10 cellular contexts compared by ENCODE assay signal in genomic region chr14:105089746-105090492, GRCh38. TPM values are rescaled to one million over a fixed set of nuclear protein-coding genes. Genes with fewer than 3 reads are reported as not detected.
DNase-seq lines count a peak whose midpoint lies in the region; ATAC-seq and TF ChIP-seq lines count a peak whose summit lies in the region.
"Had no signal": no experiment of that assay in that cellular context is flagged by ENCODE, and none has a peak within 500 bp of the region (broad histone marks: within the 10 kb centered on the region; RNA-seq: fewer than 3 reads in every experiment).

No MANE protein-coding gene starts in this region.

- H3K27ac Mint-ChIP-seq in T-helper 17 cell: no peak overlapping the region
- H3K27ac Mint-ChIP-seq in activated T-helper 1 cell treated with anti-CD3 and anti-CD28 coated beads, Interleukin-12 subunit alpha, Interleukin-12 subunit beta, Interleukin-2, Interleukin-4 antibody, amounts not matched to agents 30 ng/mL and 10 ng/mL and 1 ng/mL, durations not matched to agents 14 hours and 24 hours and 36 hours: no peak overlapping the region
- H3K27ac Mint-ChIP-seq: activated T-cell treated with anti-CD3 and anti-CD28 coated beads, Interleukin-2, amount 50 U/mL, for 72 hours had no signal

- no peak overlapping the region for H3K9ac ChIP-seq in muscle layer of colon (ENCODE audit: low read length)

- H3K4me1 ChIP-seq in heart left ventricle: peaks cover 15 to 71% (median 53%) of the 10 kb centered on the region in 12 donors
- H3K4me1 ChIP-seq in right atrium auricular region: peaks cover 0 to 68% of the 10 kb centered on the region in 2 donors
- H3K4me1 ChIP-seq in muscle layer of colon (ENCODE audit: insufficient read depth, low read length): peaks cover 43% of the 10 kb centered on the region
- peaks cover 54% of the 10 kb centered on the region for H3K4me1 ChIP-seq in upper lobe of right lung

- H3K36me3 ChIP-seq in heart left ventricle: no peaks in the 10 kb centered on the region
- no peaks in the 10 kb centered on the region for H3K36me3 ChIP-seq in right atrium auricular region
- H3K36me3 ChIP-seq in muscle layer of colon (ENCODE audit: insufficient read depth, low read length): no peaks in the 10 kb centered on the region
- H3K36me3 ChIP-seq in upper lobe of right lung: no peaks in the 10 kb centered on the region

- peaks cover 0 to 11% (median 0%) of the 10 kb centered on the region in 9 donors for H3K27me3 ChIP-seq in heart left ventricle
- H3K27me3 ChIP-seq in right atrium auricular region: no peaks in the 10 kb centered on the region
- H3K27me3 ChIP-seq in muscle layer of colon (ENCODE audit: control insufficient read depth in 1 of 2, insufficient read depth in 2 of 2, low read length in 2 of 2): no peaks in the 10 kb centered on the region
- no peaks in the 10 kb centered on the region for H3K27me3 ChIP-seq in upper lobe of right lung

- H3K27ac ChIP-seq in heart left ventricle: peak overlapping the region in 9 of 12 donors; percentile 53 to 95 (median 83)
- no peak overlapping the region for H3K27ac ChIP-seq in right atrium auricular region
- peak overlapping the region; percentile 24 for H3K27ac ChIP-seq in muscle layer of colon (ENCODE audit: low read depth, low read length)
- H3K27ac ChIP-seq in upper lobe of right lung: no peak overlapping the region

- H3K9me3 Mint-ChIP-seq in activated T-helper 1 cell treated with anti-CD3 and anti-CD28 coated beads, Interleukin-12 subunit alpha, Interleukin-12 subunit beta, Interleukin-2, Interleukin-4 antibody, amounts not matched to agents 30 ng/mL and 10 ng/mL and 1 ng/mL, durations not matched to agents 14 hours and 24 hours and 36 hours: no peaks in the 10 kb centered on the region
- H3K9me3 Mint-ChIP-seq: activated T-cell treated with anti-CD3 and anti-CD28 coated beads, Interleukin-2, amount 50 U/mL, for 72 hours had no signal

- no peaks in the 10 kb centered on the region for H3K27me3 Mint-ChIP-seq in T-helper 17 cell
- peaks cover 8% of the 10 kb centered on the region for H3K27me3 Mint-ChIP-seq in activated T-helper 1 cell treated with anti-CD3 and anti-CD28 coated beads, Interleukin-12 subunit alpha, Interleukin-12 subunit beta, Interleukin-2, Interleukin-4 antibody, amounts not matched to agents 30 ng/mL and 10 ng/mL and 1 ng/mL, durations not matched to agents 14 hours and 24 hours and 36 hours (ENCODE audit: insufficient read depth)

- peak overlapping the region; percentile 56 for H3K4me3 Mint-ChIP-seq in T-helper 17 cell
- no peak overlapping the region for H3K4me3 Mint-ChIP-seq in activated T-helper 1 cell treated with anti-CD3 and anti-CD28 coated beads, Interleukin-12 subunit alpha, Interleukin-12 subunit beta, Interleukin-2, Interleukin-4 antibody, amounts not matched to agents 30 ng/mL and 10 ng/mL and 1 ng/mL, durations not matched to agents 14 hours and 24 hours and 36 hours
- H3K4me3 Mint-ChIP-seq: activated T-cell treated with anti-CD3 and anti-CD28 coated beads, Interleukin-2, amount 50 U/mL, for 72 hours had no signal

- H3K4me3 ChIP-seq in heart left ventricle (no peak overlapping the region), right atrium auricular region (no peak overlapping the region), muscle layer of colon (ENCODE audit: low read depth in 1 of 2, low read length in 2 of 2) (no peak overlapping the region), upper lobe of right lung (no peak overlapping the region)
- H3K4me3 ChIP-seq: coronary artery had no signal

- no peaks in the 10 kb centered on the region for H3K9me3 ChIP-seq in heart left ventricle
- no peaks in the 10 kb centered on the region for H3K9me3 ChIP-seq in right atrium auricular region
- no peaks in the 10 kb centered on the region for H3K9me3 ChIP-seq in T-helper 17 cell (ENCODE audit: control insufficient read depth, low read length, poor library complexity, severe bottlenecking)
- no peaks in the 10 kb centered on the region for H3K9me3 ChIP-seq in muscle layer of colon (ENCODE audit: low read length)
- H3K9me3 ChIP-seq in upper lobe of right lung: no peaks in the 10 kb centered on the region

- no peaks in the 10 kb centered on the region for H3K36me3 Mint-ChIP-seq in T-helper 17 cell (ENCODE audit: low read depth)
- H3K36me3 Mint-ChIP-seq in activated T-helper 1 cell treated with anti-CD3 and anti-CD28 coated beads, Interleukin-12 subunit alpha, Interleukin-12 subunit beta, Interleukin-2, Interleukin-4 antibody, amounts not matched to agents 30 ng/mL and 10 ng/mL and 1 ng/mL, durations not matched to agents 14 hours and 24 hours and 36 hours (ENCODE audit: low read depth): no peaks in the 10 kb centered on the region

- no peak for TF ChIP-seq POLR2A in heart left ventricle (IDR thresholded peaks at IDR 0.05)

- WGBS in heart left ventricle, 4 donors: 78 to 94% (median 84%) methylated on average over 11 to 15 of the region's 15 CpGs

- ATAC-seq in heart left ventricle (no peak), T-helper 17 cell (no peak), upper lobe of right lung (no peak)

- intact Hi-C loops in heart left ventricle (cut with DNase I) (loop anchor here (2.0 to 10.0 kb wide), 13 partner anchors 43 to 435 kb away; partner anchors contain the start of genes JAG2 (in 5 of the 10), AHNAK2 (in 2 of the 10) and TMEM121 (in 2 of the 10)), upper lobe of right lung (cut with DNase I) (loop anchor here (10.0 kb wide), 1 partner anchor 265 kb away; no protein-coding TSS in a partner anchor)
- intact Hi-C loops in activated T-helper 1 cell treated with anti-CD3 and anti-CD28 coated beads, Interleukin-12 subunit alpha, Interleukin-12 subunit beta, Interleukin-2, Interleukin-4 antibody, amounts not matched to agents 30 ng/mL and 10 ng/mL and 1 ng/mL, durations not matched to agents 14 hours and 24 hours and 36 hours (cut with micrococcal nuclease): loop anchor here (1.0 to 5.0 kb wide), 9 partner anchors 25 to 402 kb away; partner anchors contain the start of genes BRF1, GPR132, JAG2 and MTA1

- DNase-seq in heart left ventricle (peak in 3 of 5 donors; percentile 8 to 57 (median 25)), right atrium auricular region (ENCODE audit: low spot score) (no peak), T-helper 17 cell (no peak), upper lobe of right lung (peak; percentile 64), GM19240 (ENCODE audit: insufficient read length, low spot score) (no peak), DMS153 treated with DMSO at 0.1 percent for 48 hours (lab: John Stamatoyannopoulos, UW; ENCODE audit: unreplicated experiment) (no peak)
- no peak for DNase-seq in activated T-helper 1 cell treated with anti-CD3 and anti-CD28 coated beads, Interleukin-12 subunit alpha, Interleukin-12 subunit beta, Interleukin-2, Interleukin-4 antibody, amounts not matched to agents 30 ng/mL and 10 ng/mL and 1 ng/mL, durations not matched to agents 14 hours and 24 hours and 36 hours (ENCODE audit: low spot score)

- TF ChIP-seq CTCF in heart left ventricle (IDR thresholded peaks at IDR 0.05) (no peak), right atrium auricular region (IDR thresholded peaks at IDR 0.05) (no peak), upper lobe of right lung (IDR thresholded peaks at IDR 0.05) (no peak)

- peaks cover 18% of the 10 kb centered on the region for H3K4me1 Mint-ChIP-seq in T-helper 17 cell
- peaks cover 6% of the 10 kb centered on the region for H3K4me1 Mint-ChIP-seq in activated T-helper 1 cell treated with anti-CD3 and anti-CD28 coated beads, Interleukin-12 subunit alpha, Interleukin-12 subunit beta, Interleukin-2, Interleukin-4 antibody, amounts not matched to agents 30 ng/mL and 10 ng/mL and 1 ng/mL, durations not matched to agents 14 hours and 24 hours and 36 hours (ENCODE audit: low read depth)

RNA-seq across cellular contexts. Expression of gene GPR132, which starts 24.7 kb away (rescaled TPM):
- total RNA-seq in heart left ventricle: 1 to 10 TPM in 3 of 9 donors, under 1 TPM in 6; 0.27 to 5.3 (median 0.77) TPM
- polyA plus RNA-seq in heart left ventricle: under 1 TPM; 0.50 to 0.51 TPM
- total RNA-seq in right atrium auricular region: 1 to 10 TPM in 1 of 2 donors, under 1 TPM in 1; 0.67 to 1.2 TPM
- 10 to 100 TPM; 43.4 to 47.1 TPM for total RNA-seq in T-helper 17 cell
- total RNA-seq in upper lobe of right lung: 6.7 TPM
- total RNA-seq in activated T-helper 1 cell treated with anti-CD3 and anti-CD28 coated beads, Interleukin-12 subunit alpha, Interleukin-12 subunit beta, Interleukin-2, Interleukin-4 antibody, amounts not matched to agents 30 ng/mL and 10 ng/mL and 1 ng/mL, durations not matched to agents 14 hours and 24 hours and 36 hours: 24.6 and 24.9 TPM in 2 replicates

Comparison
In these comparisons a context has a peak if more than half of its experiments do, and no peak if none do; other contexts are left out.
1. DNase-seq: peak in heart left ventricle (3 of 5) and upper lobe of right lung (single experiment); none in right atrium auricular region (single experiment), T-helper 17 cell (0 of 3), activated T-helper 1 cell treated with anti-CD3 and anti-CD28 coated beads, Interleukin-12 subunit alpha, Interleukin-12 subunit beta, Interleukin-2, Interleukin-4 antibody, amounts not matched to agents 30 ng/mL and 10 ng/mL and 1 ng/mL, durations not matched to agents 14 hours and 24 hours and 36 hours (single experiment), GM19240 (single experiment) and DMS153 treated with DMSO at 0.1 percent for 48 hours (single experiment).
2. H3K27ac ChIP-seq: peak in heart left ventricle (9 of 12) and muscle layer of colon (single experiment); none in right atrium auricular region (0 of 2) and upper lobe of right lung (single experiment).